13 cellular contexts compared by ENCODE assay signal in genomic region chr22:21754523-21755128, GRCh38. TPM values are rescaled to one million over a fixed set of nuclear protein-coding genes. Genes with fewer than 3 reads are reported as not detected.
A peak's percentile ranks its signal among the peaks of the same experiment; 100 is the strongest.
DNase-seq lines count a peak whose midpoint lies in the region; ATAC-seq, FAIRE-seq and TF ChIP-seq lines count a peak whose summit lies in the region.
"Had no signal": no experiment of that assay in that cellular context is flagged by ENCODE, and none has a peak within 500 bp of the region (broad histone marks: within the 10 kb centered on the region; RNA-seq: fewer than 3 reads in every experiment).

No MANE protein-coding gene starts in this region.

- ATAC-seq in pancreas, result peak in 3 of 4 donors; percentile 8 to 44 (median 33)
- no peak for ATAC-seq in stimulated activated naive CD8-positive, alpha-beta T cell treated with anti-CD3 and anti-CD28 coated beads, Interleukin-15, amount 100 ng/mL, for 72 hours
- ATAC-seq: HCT116 had no signal

- no peaks in the 10 kb centered on the region for H3K4me1 ChIP-seq in pancreas
- H3K4me1 ChIP-seq: breast epithelium had no signal

- H3K4me3 ChIP-seq in foreskin fibroblast (ENCODE audit: low read depth in 1 of 2, low read length in 2 of 2), result peak overlapping the region in 1 of 2 donors; percentile 25
- no peak overlapping the region for H3K4me3 ChIP-seq in pancreas

- no peak for FAIRE-seq in pancreas (lab: Jason Lieb, UNC)
- FAIRE-seq: keratinocyte had no signal

- DNase-seq in GM03348 (ENCODE audit: low spot score) (peak; percentile 41), OCI-M2 (lab: John Stamatoyannopoulos, UW; ENCODE audit: unreplicated experiment) (peak; percentile 14), foreskin fibroblast (peak; percentile 13 to 57), pancreas (no peak), NCI-H2029 (lab: John Stamatoyannopoulos, UW) (no peak), UCSD-AML1 (lab: John Stamatoyannopoulos, UW; ENCODE audit: unreplicated experiment) (no peak)
- DNase-seq in stimulated activated naive CD8-positive, alpha-beta T cell treated with anti-CD3 and anti-CD28 coated beads, Interleukin-15, amount 100 ng/mL, for 72 hours, result no peak
- DNase-seq in activated CD4-positive, alpha-beta T cell treated with anti-CD3 and anti-CD28 coated beads, Interleukin-2, amount 50 U/mL, for 48 hours, result no peak
- DNase-seq: activated CD4-positive, alpha-beta T cell treated with anti-CD3 and anti-CD28 coated beads, Interleukin-2, amount 10 ng/mL, durations not matched to agents 7 days and 5 days; NCI-H1048 had no signal

- H3K27me3 Mint-ChIP-seq in stimulated activated naive CD8-positive, alpha-beta T cell treated with anti-CD3 and anti-CD28 coated beads, Interleukin-15, amount 100 ng/mL, for 72 hours, result no peaks in the 10 kb centered on the region
- H3K27me3 Mint-ChIP-seq: activated CD4-positive, alpha-beta T cell treated with anti-CD3 and anti-CD28 coated beads, Interleukin-2, amount 10 ng/mL, durations not matched to agents 7 days and 5 days had no signal

- no peak overlapping the region for H3K27ac ChIP-seq in pancreas
- H3K27ac ChIP-seq: breast epithelium had no signal

- WGBS in pancreas, 2 donors, result 59 to 64% methylated on average over 14 of the region's 14 CpGs

- no peak overlapping the region for H3K4me3 Mint-ChIP-seq in stimulated activated naive CD8-positive, alpha-beta T cell treated with anti-CD3 and anti-CD28 coated beads, Interleukin-15, amount 100 ng/mL, for 72 hours
- H3K4me3 Mint-ChIP-seq: activated CD4-positive, alpha-beta T cell treated with anti-CD3 and anti-CD28 coated beads, Interleukin-2, amount 10 ng/mL, durations not matched to agents 7 days and 5 days had no signal

- no peaks in the 10 kb centered on the region for H3K9me3 Mint-ChIP-seq in stimulated activated naive CD8-positive, alpha-beta T cell treated with anti-CD3 and anti-CD28 coated beads, Interleukin-15, amount 100 ng/mL, for 72 hours
- H3K9me3 Mint-ChIP-seq: activated CD4-positive, alpha-beta T cell treated with anti-CD3 and anti-CD28 coated beads, Interleukin-2, amount 10 ng/mL, durations not matched to agents 7 days and 5 days had no signal

- peaks cover 12% of the 10 kb centered on the region for H3K4me1 Mint-ChIP-seq in stimulated activated naive CD8-positive, alpha-beta T cell treated with anti-CD3 and anti-CD28 coated beads, Interleukin-15, amount 100 ng/mL, for 72 hours
- H3K4me1 Mint-ChIP-seq: activated CD4-positive, alpha-beta T cell treated with anti-CD3 and anti-CD28 coated beads, Interleukin-2, amount 10 ng/mL, durations not matched to agents 7 days and 5 days had no signal

- H3K36me3 ChIP-seq in pancreas, result no peaks in the 10 kb centered on the region
- H3K36me3 ChIP-seq: breast epithelium had no signal

- H3K9me3 ChIP-seq in pancreas, result no peaks in the 10 kb centered on the region
- H3K9me3 ChIP-seq: breast epithelium had no signal

- no peaks in the 10 kb centered on the region for H3K27me3 ChIP-seq in pancreas
- H3K27me3 ChIP-seq: breast epithelium had no signal

- intact Hi-C loops in pancreas (cut with DNase I), result no loop called here

- TF ChIP-seq CTCF in foreskin fibroblast (IDR thresholded peaks at IDR 0.05; ENCODE audit: low read depth, low read length) (no peak), pancreas (IDR thresholded peaks at IDR 0.05) (no peak)

- no peak overlapping the region for H3K27ac Mint-ChIP-seq in stimulated activated naive CD8-positive, alpha-beta T cell treated with anti-CD3 and anti-CD28 coated beads, Interleukin-15, amount 100 ng/mL, for 72 hours
- H3K27ac Mint-ChIP-seq: activated CD4-positive, alpha-beta T cell treated with anti-CD3 and anti-CD28 coated beads, Interleukin-2, amount 10 ng/mL, durations not matched to agents 7 days and 5 days had no signal

RNA-seq across cellular contexts. Expression of gene YPEL1, which starts 19.0 kb away (rescaled TPM):
- 1 to 10 TPM; 2.0 to 7.2 (median 2.7) TPM for total RNA-seq in pancreas
- 1 to 10 TPM; 2.4 to 3.1 TPM for polyA plus RNA-seq in pancreas

Comparison
In these comparisons a context has a peak if more than half of its experiments do, and no peak if none do; other contexts are left out.
1. DNase-seq: peak in GM03348 (single experiment), OCI-M2 (single experiment) and foreskin fibroblast (2 of 2); none in pancreas (0 of 6), NCI-H2029 (single experiment), stimulated activated naive CD8-positive, alpha-beta T cell treated with anti-CD3 and anti-CD28 coated beads, Interleukin-15, amount 100 ng/mL, for 72 hours (0 of 2), activated CD4-positive, alpha-beta T cell treated with anti-CD3 and anti-CD28 coated beads, Interleukin-2, amount 50 U/mL, for 48 hours (0 of 2) and UCSD-AML1 (single experiment).